ENCODE assay signal across 24 cellular contexts in genomic region chr14:70651522-70651921, GRCh38. TPM values are rescaled to one million over a fixed set of nuclear protein-coding genes. Genes with fewer than 3 reads are reported as not detected.
A peak's percentile ranks its signal among the peaks of the same experiment; 100 is the strongest.
DNase-seq lines count a peak whose midpoint lies in the region; ATAC-seq and TF ChIP-seq lines count a peak whose summit lies in the region.
"Had no signal": no experiment of that assay in that cellular context is flagged by ENCODE, and none has a peak within 500 bp of the region (broad histone marks: within the 10 kb centered on the region; RNA-seq: fewer than 3 reads in every experiment).

No MANE protein-coding gene starts in this region.

- H4K20me1 ChIP-seq in IMR-90 (ENCODE audit: insufficient read depth, low read length), result no peaks in the 10 kb centered on the region; the same call in 1 of the 2 replicates
- H4K20me1 ChIP-seq: BLaER1 treated with 17β-estradiol and CSF1 and Interleukin-3, amounts not matched to agents 10 nM and 100 nM had no signal

- peak; percentile 38 for DNase-seq in activated CD4-positive, alpha-beta T cell treated with anti-CD3 and anti-CD28 coated beads for 36 hours
- no peak for DNase-seq in activated CD4-positive, alpha-beta T cell treated with anti-CD3 and anti-CD28 coated beads for 4 hours
- DNase-seq in IMR-90, result no peak
- no peak for DNase-seq in activated T-helper 2 cell treated with anti-CD3 and anti-CD28 coated beads, Interferon-gamma antibody, Interleukin-2, Interleukin-4, amounts not matched to agents 10 μg/mL and 5 μg/mL and 100 μg/mL, durations not matched to agents 14 hours and 24 hours and 36 hours (ENCODE audit: low spot score)
- no peak for DNase-seq in naive thymus-derived CD8-positive, alpha-beta T cell
- no peak for DNase-seq in type B pancreatic cell (ENCODE audit: extremely low spot score, unreplicated experiment)
- DNase-seq in endodermal cell, result no peak
- DNase-seq in stimulated activated CD4-positive, alpha-beta T cell treated with anti-CD3 and anti-CD28 coated beads, Interleukin-4, amount 100 ng/mL, for 1 hour, result no peak
- DNase-seq: 8988T; activated CD8-positive, alpha-beta memory T cell treated with anti-CD3 and anti-CD28 coated beads, Interleukin-2, amount 50 U/mL, for 48 hours; amygdala; cerebellar nuclear complex; DMS53; HCEC 1CT; mesenchymal stem cell; NCI-H1105; NCI-H2171 treated with DMSO at 0.1 percent for 48 hours; NCI-H82; psoas muscle; SW 1271; transverse colon had no signal

- dilution Hi-C loops in IMR-90 (cut with HindIII; ENCODE audit: low sequenced_read_pairs, unreplicated experiment), result no loop called here

- H3K4me3 Mint-ChIP-seq in activated CD4-positive, alpha-beta T cell treated with anti-CD3 and anti-CD28 coated beads for 36 hours, result no peak overlapping the region
- H3K4me3 Mint-ChIP-seq in activated T-helper 2 cell treated with anti-CD3 and anti-CD28 coated beads, Interferon-gamma antibody, Interleukin-2, Interleukin-4, amounts not matched to agents 10 μg/mL and 5 μg/mL and 100 μg/mL, durations not matched to agents 14 hours and 24 hours and 36 hours (ENCODE audit: low read depth), result no peak overlapping the region
- peak overlapping the region in 6 of 10 donors; percentile 9 to 33 (median 20) for H3K4me3 Mint-ChIP-seq in naive thymus-derived CD8-positive, alpha-beta T cell
- H3K4me3 Mint-ChIP-seq in type B pancreatic cell (no peak overlapping the region), endodermal cell (no peak overlapping the region)
- H3K4me3 Mint-ChIP-seq: nephron had no signal

- in situ Hi-C loops in IMR-90 (cut with MboI; ENCODE audit: low sequenced_read_pairs), result no loop called here

- H3K4me3 ChIP-seq in IMR-90 (ENCODE audit: insufficient read depth, low read depth, low read length) (no peak overlapping the region), endodermal cell (ENCODE audit: low read length) (no peak overlapping the region)
- H3K4me3 ChIP-seq: BLaER1 treated with 17β-estradiol and CSF1 and Interleukin-3, amounts not matched to agents 10 nM and 100 nM; psoas muscle; smooth muscle cell; transverse colon had no signal

- H2AK5ac ChIP-seq in IMR-90 (ENCODE audit: low read depth, low read length), result no peak overlapping the region

- intact Hi-C loops in activated CD4-positive, alpha-beta T cell treated with anti-CD3 and anti-CD28 coated beads for 36 hours (cut with DNase I, micrococcal nuclease), result loop anchor here (5.0 to 10.0 kb wide), 5 partner anchors 161 to 977 kb away; partner anchors contain the start of gene SIPA1L1 (in 1 of the 2)
- intact Hi-C loops in IMR-90 (cut with micrococcal nuclease), result no loop called here
- intact Hi-C loops in activated T-helper 2 cell treated with anti-CD3 and anti-CD28 coated beads, Interferon-gamma antibody, Interleukin-2, Interleukin-4, amounts not matched to agents 10 μg/mL and 5 μg/mL and 100 μg/mL, durations not matched to agents 14 hours and 24 hours and 36 hours (cut with micrococcal nuclease), result loop anchor here (10.0 kb wide), 1 partner anchor 297 kb away; the partner anchor contains the start of gene COX16

- H2AFZ ChIP-seq in IMR-90 (replicated peaks; ENCODE audit: low read length, poor library complexity), result no peak overlapping the region

- H4K91ac ChIP-seq in IMR-90 (ENCODE audit: insufficient read depth, low read depth, low read length), result no peak overlapping the region

- peak; percentile 75 for ATAC-seq in activated CD4-positive, alpha-beta T cell treated with anti-CD3 and anti-CD28 coated beads for 36 hours
- ATAC-seq in IMR-90 (ENCODE audit: low read depth), result no peak
- no peak for ATAC-seq in naive thymus-derived CD8-positive, alpha-beta T cell
- ATAC-seq: psoas muscle had no signal

- no peak for TF ChIP-seq POLR2A in IMR-90 (IDR thresholded peaks at IDR 0.05; ENCODE audit: low read depth, low read length)

- no peaks in the 10 kb centered on the region for H3K36me3 ChIP-seq in IMR-90 (ENCODE audit: control insufficient read depth, insufficient read depth, low read length)
- H3K36me3 ChIP-seq in endodermal cell (ENCODE audit: control insufficient read depth, insufficient read depth, low read length), result peaks cover 28% of the 10 kb centered on the region
- H3K36me3 ChIP-seq: BLaER1 treated with 17β-estradiol and CSF1 and Interleukin-3, amounts not matched to agents 10 nM and 100 nM; transverse colon had no signal

- no peak overlapping the region for H3K56ac ChIP-seq in IMR-90 (ENCODE audit: extremely low read depth, insufficient read depth, low read length)

- H3K27ac Mint-ChIP-seq in activated CD4-positive, alpha-beta T cell treated with anti-CD3 and anti-CD28 coated beads for 36 hours, result peak overlapping the region; percentile 85
- peak overlapping the region; percentile 68 for H3K27ac Mint-ChIP-seq in activated T-helper 2 cell treated with anti-CD3 and anti-CD28 coated beads, Interferon-gamma antibody, Interleukin-2, Interleukin-4, amounts not matched to agents 10 μg/mL and 5 μg/mL and 100 μg/mL, durations not matched to agents 14 hours and 24 hours and 36 hours
- peak overlapping the region; percentile 83 to 99 (median 98) for H3K27ac Mint-ChIP-seq in naive thymus-derived CD8-positive, alpha-beta T cell
- H3K27ac Mint-ChIP-seq in type B pancreatic cell, result no peak overlapping the region
- no peak overlapping the region for H3K27ac Mint-ChIP-seq in endodermal cell
- H3K27ac Mint-ChIP-seq: nephron had no signal

- H3K9me3 Mint-ChIP-seq in activated CD4-positive, alpha-beta T cell treated with anti-CD3 and anti-CD28 coated beads for 36 hours (ENCODE audit: low read depth), result no peaks in the 10 kb centered on the region
- H3K9me3 Mint-ChIP-seq in activated T-helper 2 cell treated with anti-CD3 and anti-CD28 coated beads, Interferon-gamma antibody, Interleukin-2, Interleukin-4, amounts not matched to agents 10 μg/mL and 5 μg/mL and 100 μg/mL, durations not matched to agents 14 hours and 24 hours and 36 hours, result no peaks in the 10 kb centered on the region
- no peaks in the 10 kb centered on the region for H3K9me3 Mint-ChIP-seq in naive thymus-derived CD8-positive, alpha-beta T cell
- no peaks in the 10 kb centered on the region for H3K9me3 Mint-ChIP-seq in type B pancreatic cell
- H3K9me3 Mint-ChIP-seq in endodermal cell, result no peaks in the 10 kb centered on the region
- H3K9me3 Mint-ChIP-seq: nephron had no signal

- WGBS in IMR-90 (ENCODE audit: extremely low coverage in 2 of 2, insufficient read length in 1 of 2), 2 experiments, result no CpG with 5 or more reads among the region's 5 CpGs
- 95 to 100% methylated on average over 2 to 5 of the region's 5 CpGs for WGBS in endodermal cell (ENCODE audit: insufficient coverage in 1 of 2, insufficient read length in 1 of 2), 2 experiments

- H3K4me2 ChIP-seq in IMR-90 (ENCODE audit: low read depth, low read length), result no peak overlapping the region
- H3K4me2 ChIP-seq: BLaER1 treated with 17β-estradiol and CSF1 and Interleukin-3, amounts not matched to agents 10 nM and 100 nM; smooth muscle cell had no signal

- no peak overlapping the region for H3K18ac ChIP-seq in IMR-90 (ENCODE audit: low read depth, low read length)

- H2BK120ac ChIP-seq in IMR-90 (ENCODE audit: low read depth, low read length), result no peak overlapping the region

- no peak overlapping the region for H3K14ac ChIP-seq in IMR-90 (replicated peaks; ENCODE audit: low read depth, low read length)

- no peak overlapping the region for H2BK15ac ChIP-seq in IMR-90 (ENCODE audit: low read depth, low read length)

- H2BK5ac ChIP-seq in IMR-90 (ENCODE audit: low read depth, low read length, poor library complexity, severe bottlenecking), result no peak overlapping the region

- H3K9ac ChIP-seq in IMR-90 (ENCODE audit: low read depth, low read length) (no peak overlapping the region), endodermal cell (ENCODE audit: extremely low read depth, low read length, poor library complexity, severe bottlenecking) (no peak overlapping the region)
- H3K9ac ChIP-seq: BLaER1 treated with 17β-estradiol and CSF1 and Interleukin-3, amounts not matched to agents 10 nM and 100 nM had no signal

- no peak for TF ChIP-seq CTCF in IMR-90 (conservative IDR thresholded peaks at IDR 0.05; ENCODE audit: low read depth, low read length)
- TF ChIP-seq CTCF in type B pancreatic cell (conservative IDR thresholded peaks at IDR 0.05), result no peak
- no peak for TF ChIP-seq CTCF in endodermal cell (conservative IDR thresholded peaks at IDR 0.05)

- no peak overlapping the region for H2AK9ac ChIP-seq in IMR-90 (replicated peaks; ENCODE audit: low read depth, low read length, poor library complexity)

- TF ChIP-seq RAD21 in IMR-90 (IDR thresholded peaks at IDR 0.05; ENCODE audit: low read length), result no peak

- no peaks in the 10 kb centered on the region for H3K9me1 ChIP-seq in IMR-90 (ENCODE audit: insufficient read depth, low read length)

- H3K9me3 ChIP-seq in IMR-90 (ENCODE audit: control insufficient read depth, insufficient read depth, low read length) (no peaks in the 10 kb centered on the region), endodermal cell (ENCODE audit: control insufficient read depth, low read length) (no peaks in the 10 kb centered on the region)
- H3K9me3 ChIP-seq: BLaER1 treated with 17β-estradiol and CSF1 and Interleukin-3, amounts not matched to agents 10 nM and 100 nM; psoas muscle; transverse colon had no signal

- H3K4ac ChIP-seq in IMR-90 (ENCODE audit: low read depth, low read length), result no peak overlapping the region

- H3K27me3 Mint-ChIP-seq in activated CD4-positive, alpha-beta T cell treated with anti-CD3 and anti-CD28 coated beads for 36 hours, result no peaks in the 10 kb centered on the region
- no peaks in the 10 kb centered on the region for H3K27me3 Mint-ChIP-seq in activated T-helper 2 cell treated with anti-CD3 and anti-CD28 coated beads, Interferon-gamma antibody, Interleukin-2, Interleukin-4, amounts not matched to agents 10 μg/mL and 5 μg/mL and 100 μg/mL, durations not matched to agents 14 hours and 24 hours and 36 hours (ENCODE audit: low read depth)
- no peaks in the 10 kb centered on the region for H3K27me3 Mint-ChIP-seq in naive thymus-derived CD8-positive, alpha-beta T cell
- H3K27me3 Mint-ChIP-seq in type B pancreatic cell (no peaks in the 10 kb centered on the region), endodermal cell (ENCODE audit: insufficient read depth) (no peaks in the 10 kb centered on the region)

- H3K27me3 ChIP-seq in IMR-90 (ENCODE audit: control insufficient read depth, insufficient read depth, low read length) (peaks cover 13% of the 10 kb centered on the region), endodermal cell (ENCODE audit: control insufficient read depth, insufficient read depth, low read length, poor library complexity, severe bottlenecking) (no peaks in the 10 kb centered on the region)
- H3K27me3 ChIP-seq: BLaER1 treated with 17β-estradiol and CSF1 and Interleukin-3, amounts not matched to agents 10 nM and 100 nM; transverse colon had no signal

- H4K5ac ChIP-seq in IMR-90 (ENCODE audit: low read depth, low read length), result no peak overlapping the region

- H3K4me1 ChIP-seq in IMR-90 (ENCODE audit: control insufficient read depth, insufficient read depth, low read length) (no peaks in the 10 kb centered on the region), endodermal cell (ENCODE audit: control insufficient read depth, insufficient read depth, low read length) (peaks cover 6% of the 10 kb centered on the region)
- H3K4me1 ChIP-seq: psoas muscle had no signal

- BruUV-seq in IMR-90 (replicated peaks; lab: Mats Ljungman, UMichigan), result no TSS peak

- no peak overlapping the region for H3K23ac ChIP-seq in IMR-90 (ENCODE audit: low read depth, low read length)

- H2BK20ac ChIP-seq in IMR-90 (ENCODE audit: low read depth, low read length), result no peak overlapping the region

- CTCF ChIA-PET in activated CD4-positive, alpha-beta T cell treated with anti-CD3 and anti-CD28 coated beads for 36 hours (lab: Charles Lee), result interaction anchor here (0.8 to 0.9 kb wide), 2 partner anchors 13 to 17 kb away, joined by 3 read pairs; no protein-coding TSS in a partner anchor
- CTCF ChIA-PET in IMR-90 (lab: Yijun Ruan, JAX), result interaction anchor here (0.7 kb wide), 1 partner anchor 17 kb away, joined by 3 read pairs; no protein-coding TSS in a partner anchor

- H3K79me1 ChIP-seq in IMR-90 (ENCODE audit: low read depth in 1 of 2, low read length in 2 of 2), result no peaks in the 10 kb centered on the region

- no peak overlapping the region for H4K8ac ChIP-seq in IMR-90 (ENCODE audit: low read depth in 2 of 2, low read length in 2 of 2)

- H3K27ac ChIP-seq in IMR-90 (ENCODE audit: insufficient read depth, low read length) (no peak overlapping the region), endodermal cell (ENCODE audit: low read depth, low read length) (no peak overlapping the region)
- H3K27ac ChIP-seq: BLaER1 treated with 17β-estradiol and CSF1 and Interleukin-3, amounts not matched to agents 10 nM and 100 nM; psoas muscle; transverse colon had no signal

- POLR2A ChIA-PET in activated CD4-positive, alpha-beta T cell treated with anti-CD3 and anti-CD28 coated beads for 36 hours (lab: Charles Lee), result interaction anchor here (0.7 kb wide), 1 partner anchor 234 kb away, joined by 4 read pairs; no protein-coding TSS in a partner anchor
- POLR2A ChIA-PET in IMR-90 (lab: Charles Lee; ENCODE audit: unreplicated experiment), result no interaction called here
- POLR2A ChIA-PET in naive thymus-derived CD8-positive, alpha-beta T cell (lab: Charles Lee), result interaction anchor here (0.7 to 16.3 kb wide), 3 partner anchors 6 to 83 kb away, joined by 3 to 416 read pairs (median 8); partner anchors contain the start of gene TTC9

- H3K4me1 Mint-ChIP-seq in activated CD4-positive, alpha-beta T cell treated with anti-CD3 and anti-CD28 coated beads for 36 hours, result peaks cover 78% of the 10 kb centered on the region
- peaks cover 62% of the 10 kb centered on the region for H3K4me1 Mint-ChIP-seq in activated T-helper 2 cell treated with anti-CD3 and anti-CD28 coated beads, Interferon-gamma antibody, Interleukin-2, Interleukin-4, amounts not matched to agents 10 μg/mL and 5 μg/mL and 100 μg/mL, durations not matched to agents 14 hours and 24 hours and 36 hours (ENCODE audit: low read depth)
- H3K4me1 Mint-ChIP-seq in naive thymus-derived CD8-positive, alpha-beta T cell, result peaks cover 47 to 93% (median 91%) of the 10 kb centered on the region in 4 donors
- H3K4me1 Mint-ChIP-seq in type B pancreatic cell (ENCODE audit: unreplicated experiment), result peaks cover 6% of the 10 kb centered on the region
- H3K4me1 Mint-ChIP-seq in endodermal cell, result peaks cover 22% of the 10 kb centered on the region

- H3K36me3 Mint-ChIP-seq in activated CD4-positive, alpha-beta T cell treated with anti-CD3 and anti-CD28 coated beads for 36 hours (ENCODE audit: low read depth), result peaks cover 16% of the 10 kb centered on the region
- H3K36me3 Mint-ChIP-seq in activated T-helper 2 cell treated with anti-CD3 and anti-CD28 coated beads, Interferon-gamma antibody, Interleukin-2, Interleukin-4, amounts not matched to agents 10 μg/mL and 5 μg/mL and 100 μg/mL, durations not matched to agents 14 hours and 24 hours and 36 hours (ENCODE audit: low read depth), result peaks cover 67% of the 10 kb centered on the region
- H3K36me3 Mint-ChIP-seq in naive thymus-derived CD8-positive, alpha-beta T cell, result peaks cover 5 to 32% (median 19%) of the 10 kb centered on the region in 3 donors
- H3K36me3 Mint-ChIP-seq in type B pancreatic cell (peaks cover 16% of the 10 kb centered on the region), endodermal cell (ENCODE audit: low read depth) (peaks cover 21% of the 10 kb centered on the region)

RNA-seq across cellular contexts. Expression of gene TTC9, which starts 9.8 kb away (rescaled TPM):
- 1 to 10 TPM; 6.4 to 8.3 TPM for total RNA-seq in activated CD4-positive, alpha-beta T cell treated with anti-CD3 and anti-CD28 coated beads for 36 hours
- not detected in 2 replicates for total RNA-seq in IMR-90 (2012; rRNA removed)
- 0.01 and 0.02 TPM in 2 replicates for polyA plus RNA-seq in IMR-90 (2012; rRNA removed)
- 0.01 TPM in 2 replicates for polyA plus RNA-seq in IMR-90 (2012; cell fraction: cytosol; rRNA removed)
- 0.01 and 0.02 TPM in 2 replicates for polyA plus RNA-seq in IMR-90 (2012; cell fraction: nucleus; rRNA removed; ENCODE audit: low replicate concordance)
- total RNA-seq in activated T-helper 2 cell treated with anti-CD3 and anti-CD28 coated beads, Interferon-gamma antibody, Interleukin-2, Interleukin-4, amounts not matched to agents 10 μg/mL and 5 μg/mL and 100 μg/mL, durations not matched to agents 14 hours and 24 hours and 36 hours, result 6.1 and 6.6 TPM in 2 replicates
- 10 to 100 TPM; 25.2 to 26.5 TPM for total RNA-seq in naive thymus-derived CD8-positive, alpha-beta T cell
- polyA plus RNA-seq in naive thymus-derived CD8-positive, alpha-beta T cell, result 10 to 100 TPM; 10.2 to 22.0 (median 10.6) TPM
- 14.9 and 32.0 TPM in 2 replicates for total RNA-seq in type B pancreatic cell (ENCODE audit: low replicate concordance)
- 10 to 100 TPM in 1 of 2 donors, 1 to 10 TPM in 1; 9.4 to 11.6 TPM for total RNA-seq in endodermal cell
- 7.6 TPM for polyA plus RNA-seq in endodermal cell (2013, experiment 1 of 2)
- polyA plus RNA-seq in endodermal cell (2013, experiment 2 of 2), result 7.8 TPM

RNA-seq across cellular contexts. Expression of gene MED6, which starts 51.1 kb away (rescaled TPM):
- 10 to 100 TPM; 51.2 to 56.1 TPM for total RNA-seq in activated CD4-positive, alpha-beta T cell treated with anti-CD3 and anti-CD28 coated beads for 36 hours
- total RNA-seq in IMR-90 (2012; rRNA removed) (31.5 and 38.6 TPM in 2 replicates), type B pancreatic cell (ENCODE audit: low replicate concordance) (43.4 and 46.5 TPM in 2 replicates), endodermal cell (10 to 100 TPM; 49.1 to 50.7 TPM)
- 19.0 and 24.3 TPM in 2 replicates for polyA plus RNA-seq in IMR-90 (2012; rRNA removed)
- 5.8 and 10.9 TPM in 2 replicates for polyA plus RNA-seq in IMR-90 (2012; cell fraction: cytosol; rRNA removed)
- 4.3 and 30.0 TPM in 2 replicates for polyA plus RNA-seq in IMR-90 (2012; cell fraction: nucleus; rRNA removed; ENCODE audit: low replicate concordance)
- 52.2 and 58.2 TPM in 2 replicates for total RNA-seq in activated T-helper 2 cell treated with anti-CD3 and anti-CD28 coated beads, Interferon-gamma antibody, Interleukin-2, Interleukin-4, amounts not matched to agents 10 μg/mL and 5 μg/mL and 100 μg/mL, durations not matched to agents 14 hours and 24 hours and 36 hours
- 10 to 100 TPM; 73.8 to 81.8 TPM for total RNA-seq in naive thymus-derived CD8-positive, alpha-beta T cell
- 10 to 100 TPM; 27.4 to 36.0 (median 32.7) TPM for polyA plus RNA-seq in naive thymus-derived CD8-positive, alpha-beta T cell
- 50.6 TPM for polyA plus RNA-seq in endodermal cell (2013, experiment 1 of 2)
- 44.4 TPM for polyA plus RNA-seq in endodermal cell (2013, experiment 2 of 2)

Comparison
In these comparisons a context has a peak if more than half of its experiments do, and no peak if none do; other contexts are left out.
1. H3K27ac Mint-ChIP-seq: peak in activated CD4-positive, alpha-beta T cell treated with anti-CD3 and anti-CD28 coated beads for 36 hours (single experiment), activated T-helper 2 cell treated with anti-CD3 and anti-CD28 coated beads, Interferon-gamma antibody, Interleukin-2, Interleukin-4, amounts not matched to agents 10 μg/mL and 5 μg/mL and 100 μg/mL, durations not matched to agents 14 hours and 24 hours and 36 hours (single experiment) and naive thymus-derived CD8-positive, alpha-beta T cell (10 of 10); none in type B pancreatic cell (single experiment) and endodermal cell (single experiment).
2. H3K4me3 Mint-ChIP-seq: peak in naive thymus-derived CD8-positive, alpha-beta T cell (6 of 10); none in activated CD4-positive, alpha-beta T cell treated with anti-CD3 and anti-CD28 coated beads for 36 hours (single experiment), activated T-helper 2 cell treated with anti-CD3 and anti-CD28 coated beads, Interferon-gamma antibody, Interleukin-2, Interleukin-4, amounts not matched to agents 10 μg/mL and 5 μg/mL and 100 μg/mL, durations not matched to agents 14 hours and 24 hours and 36 hours (single experiment), type B pancreatic cell (single experiment) and endodermal cell (single experiment).